8 cellular contexts compared by ENCODE assay signal in the genomic region with DNA sequence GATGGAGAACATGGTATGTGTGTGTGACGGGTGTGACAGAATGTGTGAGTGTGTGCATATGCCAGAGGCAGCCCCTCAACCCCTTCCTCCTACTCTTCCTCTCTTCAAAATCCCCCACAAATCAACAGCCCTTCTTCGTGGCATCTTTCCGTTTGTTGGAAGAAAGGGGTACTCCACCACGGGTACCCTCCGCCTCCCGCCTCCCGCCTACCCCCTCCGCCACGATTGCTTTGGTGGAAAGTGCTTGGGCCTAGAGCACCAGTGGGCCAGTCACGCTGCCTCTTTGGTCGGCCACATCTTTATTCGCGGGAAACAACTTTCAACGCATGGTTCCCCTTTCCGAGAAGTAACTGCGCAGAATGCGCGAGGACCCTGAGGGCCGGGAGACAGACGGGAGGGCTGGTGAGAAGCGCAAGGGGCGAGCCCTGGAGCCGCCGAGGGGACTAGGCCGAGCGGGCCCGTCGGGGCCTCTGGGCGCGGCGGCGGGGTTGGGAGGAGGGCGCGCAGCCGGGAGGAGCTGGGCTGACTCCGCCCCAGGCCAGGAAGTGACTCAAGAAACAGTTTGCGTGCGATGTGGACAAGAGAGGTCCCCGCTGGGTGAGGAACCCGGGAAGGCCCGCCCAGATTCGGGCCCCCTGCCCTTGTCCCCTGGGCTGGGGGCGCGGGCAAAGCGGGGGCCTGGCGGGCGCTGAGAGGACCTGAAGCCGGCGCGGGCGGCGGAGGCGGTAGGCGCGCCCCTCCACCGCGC. TPM values are rescaled to one million over a fixed set of nuclear protein-coding genes. Genes with fewer than 3 reads are reported as not detected.
DNase-seq lines count a peak whose midpoint lies in the region; ATAC-seq and TF ChIP-seq lines count a peak whose summit lies in the region.

A gene (minus strand): TSS at position 274 of the 748 bp plus-strand sequence. CDS start 614 bp downstream, outside the sequence.
A gene (plus strand): TSS at position 560 of the 748 bp plus-strand sequence. CDS start 777 bp downstream, outside the sequence.

- peaks cover 52 to 68% (median 66%) of the 10 kb centered on the region in 3 donors for H3K4me1 Mint-ChIP-seq in T-cell

- H3K9me3 ChIP-seq in adrenal gland (replicated peaks in 1 of 3) (no peaks in the 10 kb centered on the region), psoas muscle (no peaks in the 10 kb centered on the region)

- peaks cover 34 to 43% of the 10 kb centered on the region in 2 donors for H3K4me1 ChIP-seq in adrenal gland (replicated peaks in 1 of 2)
- H3K4me1 ChIP-seq in psoas muscle = peaks cover 17% of the 10 kb centered on the region
- H3K4me1 ChIP-seq in urinary bladder (ENCODE audit: insufficient read depth) = no peaks in the 10 kb centered on the region

- DNase-seq in GM12865 (ENCODE audit: low read depth) (peak; percentile 93), NAMALWA (ENCODE audit: low spot score) (peak; percentile 88), T-cell (peak; percentile 75 to 89 (median 84)), adrenal gland (peak; percentile 90 to 96 (median 94)), left ventricle myocardium superior (peak; percentile 94), psoas muscle (peak; percentile 93 to 95)

- no peak for TF ChIP-seq CTCF in GM12865 (IDR thresholded peaks at IDR 0.05; ENCODE audit: insufficient read depth, low read depth, low read length, missing control alignments)
- no peak for TF ChIP-seq CTCF in adrenal gland (IDR thresholded peaks at IDR 0.05)
- TF ChIP-seq CTCF in psoas muscle (IDR thresholded peaks at IDR 0.05) = no peak

- ATAC-seq in HG02571 (IDR thresholded peaks at IDR 0.05; ENCODE audit: unreplicated experiment) (peak; percentile 75), T-cell (replicated peaks in 1 of 4) (peak; percentile 86 to 89 (median 88)), left ventricle myocardium superior (peak; percentile 85), psoas muscle (peak; percentile 89 to 93 (median 90))

- H3K9me3 Mint-ChIP-seq in T-cell = no peaks in the 10 kb centered on the region

- TF ChIP-seq POLR2A in adrenal gland (IDR thresholded peaks at IDR 0.05) = peak; percentile 96

- peak within 1 kb of the TSS; percentile 66 for H3K4me3 ChIP-seq in GM12865 (ENCODE audit: low read depth, low read length)
- peak within 1 kb of the TSS; percentile 13 to 88 (median 80) for H3K4me3 ChIP-seq in adrenal gland
- H3K4me3 ChIP-seq in psoas muscle = peak within 1 kb of the TSS; percentile 84
- peak within 1 kb of the TSS; percentile 80 for H3K4me3 ChIP-seq in urinary bladder (ENCODE audit: low read depth, low read length)

- 3 to 30% (median 7%) methylated on average over 13 to 57 of the region's 57 CpGs for WGBS in adrenal gland, 4 donors
- 4 to 6% (median 5%) methylated on average over 41 to 57 of the region's 57 CpGs for WGBS in psoas muscle, 3 donors
- WGBS in urinary bladder = 3% methylated on average over 57 of the region's 57 CpGs

- peak within 1 kb of the TSS; percentile 82 to 93 (median 88) for H3K4me3 Mint-ChIP-seq in T-cell

- peak within 1 kb of the TSS; percentile 88 to 100 (median 95) for H3K27ac ChIP-seq in adrenal gland
- H3K27ac ChIP-seq in psoas muscle = peak within 1 kb of the TSS; percentile 98
- H3K27ac ChIP-seq in urinary bladder (ENCODE audit: low read depth) = peak within 1 kb of the TSS; percentile 100

- intact Hi-C loops in adrenal gland (cut with DNase I) (loop anchor here (5.0 kb wide), 2 partner anchors 62 to 97 kb away; a partner anchor contains a TSS), left ventricle myocardium superior (cut with micrococcal nuclease) (no loop called here), psoas muscle (cut with DNase I) (loop anchor here (1.0 to 10.0 kb wide), 2 partner anchors 63 to 185 kb away; a partner anchor contains a TSS)

- H3K36me3 ChIP-seq in adrenal gland (replicated peaks in 1 of 2) (peaks cover 0 to 24% of the 10 kb centered on the region in 2 donors), psoas muscle (ENCODE audit: insufficient read depth in 1 of 2, low read depth in 1 of 2) (peaks cover 0 to 36% of the 10 kb centered on the region in 2 donors), urinary bladder (ENCODE audit: insufficient read depth) (no peaks in the 10 kb centered on the region)

- no peaks in the 10 kb centered on the region for H3K27me3 ChIP-seq in adrenal gland
- no peaks in the 10 kb centered on the region for H3K27me3 ChIP-seq in psoas muscle (ENCODE audit: insufficient read depth in 3 of 3, low read length in 2 of 3)

- H3K36me3 Mint-ChIP-seq in T-cell = peaks cover 21% of the 10 kb centered on the region

- POLR2A ChIA-PET in T-cell (lab: Charles Lee) = interaction anchor here (0.6 to 3.0 kb wide), 5 partner anchors 12 to 296 kb away, joined by 5 to 27 read pairs (median 8); a partner anchor contains a TSS

- H3K27me3 Mint-ChIP-seq in T-cell = no peaks in the 10 kb centered on the region

- CTCF ChIA-PET in T-cell (lab: Charles Lee) = interaction anchor here in 1 of 2 donors (0.6 to 3.3 kb wide), 7 partner anchors 12 to 1403 kb away, joined by 3 to 66 read pairs (median 6); a partner anchor contains a TSS

- H3K27ac Mint-ChIP-seq in T-cell = peak within 1 kb of the TSS; percentile 98 to 99

RNA-seq across cellular contexts. Expression of the first gene that starts in this region (rescaled TPM):
- 10 to 100 TPM in 1 of 5 donors, 1 to 10 TPM in 4; 3.9 to 13.5 (median 5.0) TPM for total RNA-seq in T-cell
- 10 to 100 TPM in 4 of 8 donors, 1 to 10 TPM in 4; 5.0 to 43.6 (median 9.9) TPM for total RNA-seq in adrenal gland
- 10 to 100 TPM in 2 of 3 donors, 1 to 10 TPM in 1; 3.9 to 35.7 (median 21.3) TPM for polyA plus RNA-seq in adrenal gland
- total RNA-seq in left ventricle myocardium superior = 2.3 TPM
- total RNA-seq in psoas muscle = 1 to 10 TPM in 1 of 4 donors, under 1 TPM in 3; 0.66 to 1.5 (median 0.76) TPM
- polyA plus RNA-seq in psoas muscle = under 1 TPM; 0.38 to 0.78 (median 0.70) TPM
- 1.8 TPM for total RNA-seq in urinary bladder
- polyA plus RNA-seq in urinary bladder = 5.9 TPM

RNA-seq across cellular contexts. Expression of the second gene that starts in this region (rescaled TPM):
- 100 to 1,000 TPM; 126 to 166 (median 146) TPM for total RNA-seq in T-cell
- total RNA-seq in adrenal gland = 10 to 100 TPM; 30.2 to 59.8 (median 45.1) TPM
- polyA plus RNA-seq in adrenal gland = 10 to 100 TPM; 18.5 to 48.6 (median 36.2) TPM
- total RNA-seq in left ventricle myocardium superior = 25.1 TPM
- 10 to 100 TPM; 25.8 to 44.2 (median 41.3) TPM for total RNA-seq in psoas muscle
- 10 to 100 TPM; 15.3 to 74.9 (median 35.9) TPM for polyA plus RNA-seq in psoas muscle
- 51.4 TPM for total RNA-seq in urinary bladder
- polyA plus RNA-seq in urinary bladder = 37.5 TPM

Comparison
In these comparisons a context has a peak if more than half of its experiments do, and no peak if none do; other contexts are left out.
1. Peak in every context shown above with its lines: DNase-seq, ATAC-seq, H3K4me3 ChIP-seq and H3K27ac ChIP-seq.